In genomic region chr2:228039752-228040534, GRCh38 we compare ENCODE assay signal across 8 cellular contexts.
DNase-seq lines count a peak whose midpoint lies in the region; TF ChIP-seq lines count a peak whose summit lies in the region.

No MANE protein-coding gene starts in this region.

- H4K5ac ChIP-seq in H9 (ENCODE audit: insufficient read length, low read depth, low read length): no peak overlapping the region

- no peak overlapping the region for H3K18ac ChIP-seq in H9 (ENCODE audit: insufficient read length, low read depth, low read length)

- intact Hi-C loops in MCF 10A (cut with micrococcal nuclease) (loop anchor here (10.0 kb wide), 1 partner anchor 275 kb away; no protein-coding TSS in a partner anchor), breast epithelium (cut with DNase I; ENCODE audit: low total_unique reads) (no loop called here)
- intact Hi-C loops in activated T-helper 2 cell treated with anti-CD3 and anti-CD28 coated beads, Interferon-gamma antibody, Interleukin-2, Interleukin-4, amounts not matched to agents 10 μg/mL and 5 μg/mL and 100 μg/mL, durations not matched to agents 14 hours and 24 hours and 36 hours (cut with micrococcal nuclease): no loop called here

- no peak overlapping the region for H4K91ac ChIP-seq in H9 (ENCODE audit: insufficient read length, low read depth, low read length)

- no peak overlapping the region for H2BK5ac ChIP-seq in H9 (ENCODE audit: insufficient read length, low read length)

- no peak overlapping the region for H2BK12ac ChIP-seq in H9 (ENCODE audit: insufficient read length, low read depth, low read length)

- no peak overlapping the region for H2AK5ac ChIP-seq in H9 (ENCODE audit: insufficient read length, low read length)

- H3K27me3 ChIP-seq in breast epithelium (no peaks in the 10 kb centered on the region), H9 (ENCODE audit: insufficient read depth, low read length) (no peaks in the 10 kb centered on the region), parathyroid adenoma (ENCODE audit: control insufficient read depth, insufficient read depth, low read length) (no peaks in the 10 kb centered on the region)

- WGBS in H9 (ENCODE audit: extremely low coverage, insufficient read length, low lambda C conversion rate): no CpG with 5 or more reads among the region's 5 CpGs

- H3K79me1 ChIP-seq in H9 (ENCODE audit: insufficient read depth, low read depth, low read length, poor library complexity, severe bottlenecking): no peaks in the 10 kb centered on the region

- H3K36me3 Mint-ChIP-seq in MCF 10A (ENCODE audit: insufficient read depth, unreplicated experiment): no peaks in the 10 kb centered on the region
- H3K36me3 Mint-ChIP-seq in H9 (ENCODE audit: insufficient read depth in 1 of 3, low read depth in 3 of 3): no peaks in the 10 kb centered on the region
- no peaks in the 10 kb centered on the region for H3K36me3 Mint-ChIP-seq in activated T-helper 2 cell treated with anti-CD3 and anti-CD28 coated beads, Interferon-gamma antibody, Interleukin-2, Interleukin-4, amounts not matched to agents 10 μg/mL and 5 μg/mL and 100 μg/mL, durations not matched to agents 14 hours and 24 hours and 36 hours (ENCODE audit: low read depth)

- H3K4me3 ChIP-seq in breast epithelium (no peak overlapping the region), NB4 (ENCODE audit: low read depth, low read length) (no peak overlapping the region), cardiac fibroblast (replicated peaks in 1 of 2; ENCODE audit: low read depth in 2 of 2, low read length in 2 of 2) (no peak overlapping the region), parathyroid adenoma (ENCODE audit: low read depth, low read length) (no peak overlapping the region)

- no peak overlapping the region for H3K27ac ChIP-seq in breast epithelium
- no peak overlapping the region for H3K27ac ChIP-seq in H9 (ENCODE audit: insufficient read length, low read depth, low read length)
- H3K27ac ChIP-seq in parathyroid adenoma: no peak overlapping the region

- H3K23me2 ChIP-seq in H9 (ENCODE audit: insufficient read length, low read depth, low read length, poor library complexity, severe bottlenecking): no peaks in the 10 kb centered on the region

- H3K9me3 Mint-ChIP-seq in MCF 10A (ENCODE audit: unreplicated experiment) (no peaks in the 10 kb centered on the region), H9 (no peaks in the 10 kb centered on the region)
- no peaks in the 10 kb centered on the region for H3K9me3 Mint-ChIP-seq in activated T-helper 2 cell treated with anti-CD3 and anti-CD28 coated beads, Interferon-gamma antibody, Interleukin-2, Interleukin-4, amounts not matched to agents 10 μg/mL and 5 μg/mL and 100 μg/mL, durations not matched to agents 14 hours and 24 hours and 36 hours

- H3K56ac ChIP-seq in H9 (ENCODE audit: insufficient read length, low read depth, low read length): no peak overlapping the region

- H3K79me2 ChIP-seq in H9 (ENCODE audit: insufficient read depth, low read length) (no peaks in the 10 kb centered on the region), parathyroid adenoma (no peaks in the 10 kb centered on the region)

- H3K36me3 ChIP-seq in breast epithelium: no peaks in the 10 kb centered on the region
- H3K36me3 ChIP-seq in parathyroid adenoma (ENCODE audit: control insufficient read depth, insufficient read depth, low read length): no peaks in the 10 kb centered on the region

- CTCF ChIA-PET in MCF 10A (lab: Yijun Ruan, JAX): interaction anchor here (0.6 to 3.0 kb wide), 22 partner anchors 9 to 639 kb away, joined by 3 to 17 read pairs (median 3); no protein-coding TSS in a partner anchor

- H3K27me3 Mint-ChIP-seq in MCF 10A (ENCODE audit: insufficient read depth, unreplicated experiment) (no peaks in the 10 kb centered on the region), H9 (ENCODE audit: low read depth) (no peaks in the 10 kb centered on the region)
- no peaks in the 10 kb centered on the region for H3K27me3 Mint-ChIP-seq in activated T-helper 2 cell treated with anti-CD3 and anti-CD28 coated beads, Interferon-gamma antibody, Interleukin-2, Interleukin-4, amounts not matched to agents 10 μg/mL and 5 μg/mL and 100 μg/mL, durations not matched to agents 14 hours and 24 hours and 36 hours (ENCODE audit: low read depth)

- H3K27ac Mint-ChIP-seq in MCF 10A (ENCODE audit: low read depth, unreplicated experiment): no peak overlapping the region
- no peak overlapping the region for H3K27ac Mint-ChIP-seq in H9
- H3K27ac Mint-ChIP-seq in activated T-helper 2 cell treated with anti-CD3 and anti-CD28 coated beads, Interferon-gamma antibody, Interleukin-2, Interleukin-4, amounts not matched to agents 10 μg/mL and 5 μg/mL and 100 μg/mL, durations not matched to agents 14 hours and 24 hours and 36 hours: no peak overlapping the region

- no peak overlapping the region for H3K23ac ChIP-seq in H9 (ENCODE audit: insufficient read length, low read depth, low read length)

- TF ChIP-seq CTCF in MCF 10A (IDR thresholded peaks at IDR 0.05; ENCODE audit: unreplicated experiment) (peak; percentile 63), breast epithelium (IDR thresholded peaks at IDR 0.05) (peak in 1 of 3 donors; percentile 32), H9 (conservative IDR thresholded peaks at IDR 0.05) (peak; percentile 82), NB4 (IDR thresholded peaks at IDR 0.05; ENCODE audit: low read depth, low read length) (peak; percentile 65), cardiac fibroblast (IDR thresholded peaks at IDR 0.05; ENCODE audit: low read depth, low read length) (peak; percentile 67), parathyroid adenoma (IDR thresholded peaks at IDR 0.05) (peak; percentile 39)

- DNase-seq in MCF 10A (ENCODE audit: unreplicated experiment) (peak; percentile 56), breast epithelium (ENCODE audit: low spot score in 2 of 2) (no peak), H9 (no peak), NB4 (ENCODE audit: low read depth) (peak; percentile 41), cardiac fibroblast (ENCODE audit: low read depth in 2 of 2) (peak; percentile 38 to 53), HK-2 (ENCODE audit: unreplicated experiment) (no peak)
- no peak for DNase-seq in activated T-helper 2 cell treated with anti-CD3 and anti-CD28 coated beads, Interferon-gamma antibody, Interleukin-2, Interleukin-4, amounts not matched to agents 10 μg/mL and 5 μg/mL and 100 μg/mL, durations not matched to agents 14 hours and 24 hours and 36 hours (ENCODE audit: low spot score)

- H2BK120ac ChIP-seq in H9 (ENCODE audit: low read depth, low read length, poor library complexity, severe bottlenecking): no peak overlapping the region

- H2BK15ac ChIP-seq in H9 (ENCODE audit: low read depth, low read length): no peak overlapping the region

- H2AFZ ChIP-seq in H9 (ENCODE audit: low read length) (no peak overlapping the region), parathyroid adenoma (no peak overlapping the region)

- no peak overlapping the region for H4K8ac ChIP-seq in H9 (replicated peaks; ENCODE audit: insufficient read length, low read depth, low read length)

- H3K4me2 ChIP-seq in H9 (ENCODE audit: insufficient read depth, insufficient read length, low read length) (no peak overlapping the region), parathyroid adenoma (ENCODE audit: low read length) (no peak overlapping the region)

- no TSS peak for BruUV-seq in MCF 10A (replicated peaks; lab: Mats Ljungman, UMichigan)

- H3K9ac ChIP-seq in H9 (ENCODE audit: extremely low read depth, insufficient read length, low read length) (no peak overlapping the region), parathyroid adenoma (no peak overlapping the region)

- H3K9me3 ChIP-seq in breast epithelium (no peaks in the 10 kb centered on the region), H9 (ENCODE audit: control insufficient read depth, low read depth, low read length) (no peaks in the 10 kb centered on the region), parathyroid adenoma (ENCODE audit: control insufficient read depth, low read length) (no peaks in the 10 kb centered on the region)

- H3K4me1 Mint-ChIP-seq in MCF 10A (ENCODE audit: insufficient read depth, unreplicated experiment) (no peaks in the 10 kb centered on the region), H9 (no peaks in the 10 kb centered on the region)
- H3K4me1 Mint-ChIP-seq in activated T-helper 2 cell treated with anti-CD3 and anti-CD28 coated beads, Interferon-gamma antibody, Interleukin-2, Interleukin-4, amounts not matched to agents 10 μg/mL and 5 μg/mL and 100 μg/mL, durations not matched to agents 14 hours and 24 hours and 36 hours (ENCODE audit: low read depth): no peaks in the 10 kb centered on the region

- TF ChIP-seq POLR2A in breast epithelium (IDR thresholded peaks at IDR 0.05): no peak
- TF ChIP-seq POLR2A in NB4 (IDR thresholded peaks at IDR 0.05; ENCODE audit: extremely low read depth, insufficient read length): no peak

- H3K4me3 Mint-ChIP-seq in MCF 10A (ENCODE audit: unreplicated experiment) (no peak overlapping the region), H9 (no peak overlapping the region)
- no peak overlapping the region for H3K4me3 Mint-ChIP-seq in activated T-helper 2 cell treated with anti-CD3 and anti-CD28 coated beads, Interferon-gamma antibody, Interleukin-2, Interleukin-4, amounts not matched to agents 10 μg/mL and 5 μg/mL and 100 μg/mL, durations not matched to agents 14 hours and 24 hours and 36 hours (ENCODE audit: low read depth)

- POLR2A ChIA-PET in MCF 10A (lab: Yijun Ruan, JAX): interaction anchor here (0.6 kb wide), 2 partner anchors 223 to 812 kb away, joined by 3 read pairs; no protein-coding TSS in a partner anchor

- no peak overlapping the region for H3T11ph ChIP-seq in H9 (ENCODE audit: low read length)

- H4K20me1 ChIP-seq in H9 (ENCODE audit: control insufficient read depth, insufficient read depth, insufficient read length): no peaks in the 10 kb centered on the region

- H3K4me1 ChIP-seq in breast epithelium (no peaks in the 10 kb centered on the region), H9 (ENCODE audit: insufficient read depth, low read length) (no peaks in the 10 kb centered on the region), parathyroid adenoma (no peaks in the 10 kb centered on the region)

- no peak overlapping the region for H3K14ac ChIP-seq in H9 (ENCODE audit: insufficient read depth, low read length)

- no peak overlapping the region for H3K4ac ChIP-seq in H9 (ENCODE audit: low read depth, low read length)

- H2BK20ac ChIP-seq in H9 (ENCODE audit: low read depth, low read length, poor library complexity, severe bottlenecking): no peak overlapping the region

Comparison
In these comparisons a context has a peak if more than half of its experiments do, and no peak if none do; other contexts are left out.
1. DNase-seq: peak in MCF 10A (single experiment), NB4 (single experiment) and cardiac fibroblast (2 of 2); none in breast epithelium (0 of 2), H9 (single experiment), HK-2 (single experiment) and activated T-helper 2 cell treated with anti-CD3 and anti-CD28 coated beads, Interferon-gamma antibody, Interleukin-2, Interleukin-4, amounts not matched to agents 10 μg/mL and 5 μg/mL and 100 μg/mL, durations not matched to agents 14 hours and 24 hours and 36 hours (single experiment).